8 cellular contexts compared by ENCODE assay signal in genomic region chr3:90182291-90182976, GRCh38.
A peak's percentile ranks its signal among the peaks of the same experiment; 100 is the strongest.
DNase-seq lines count a peak whose midpoint lies in the region; ATAC-seq, FAIRE-seq and TF ChIP-seq lines count a peak whose summit lies in the region.
"Not testable (repeated sequence)": the region's sequence is repeated elsewhere in the genome, so short reads cannot be mapped to it uniquely, and the experiment has no call there.

No MANE protein-coding gene starts in this region.

- TF ChIP-seq POLR2A in A549 (IDR thresholded peaks at IDR 0.05; ENCODE audit: low read length); body of pancreas (IDR thresholded peaks at IDR 0.05): not testable (repeated sequence)

- peak; percentile 49 for TF ChIP-seq CTCF in A549 (IDR thresholded peaks at IDR 0.05)
- peak; percentile 28 for TF ChIP-seq CTCF in HFF-Myc (IDR thresholded peaks at IDR 0.05; ENCODE audit: low read depth, low read length, missing control alignments)
- TF ChIP-seq CTCF in body of pancreas (IDR thresholded peaks at IDR 0.05), result peak in 6 of 7 experiments; percentile 23 to 37 (median 26)
- TF ChIP-seq CTCF in heart right ventricle (IDR thresholded peaks at IDR 0.05), result peak in 8 of 9 donors; percentile 11 to 61 (median 44)

- H3K27me3 ChIP-seq in Karpas-422 (ENCODE audit: low read length); body of pancreas; heart right ventricle: not testable (repeated sequence)

- H3K4me1 ChIP-seq in A549; Karpas-422 (ENCODE audit: low read length); body of pancreas; heart right ventricle: not testable (repeated sequence)

- not testable (repeated sequence) for H2AFZ ChIP-seq in Karpas-422 (ENCODE audit: low read length)

- not testable (repeated sequence) for H3K79me2 ChIP-seq in Karpas-422 (ENCODE audit: low read length)

- peak; percentile 85 for ATAC-seq in A549
- ATAC-seq in GM18502 (IDR thresholded peaks at IDR 0.05; ENCODE audit: poor library complexity, unreplicated experiment), result peak; percentile 92
- peak; percentile 87 for ATAC-seq in body of pancreas
- peak in 6 of 8 donors; percentile 44 to 77 (median 70) for ATAC-seq in heart right ventricle

- peak; percentile 39 to 56 for TF ChIP-seq RAD21 in A549 (conservative IDR thresholded peaks at IDR 0.05 in 1 of 2, IDR thresholded peaks at IDR 0.05 in 1 of 2)

- 28% methylated on average over 19 of the region's 19 CpGs for WGBS in A549 (ENCODE audit: missing lambda C conversion rate)
- 22 to 23% methylated on average over 19 of the region's 19 CpGs for WGBS in body of pancreas, 2 donors
- 24 to 27% methylated on average over 19 of the region's 19 CpGs for WGBS in heart right ventricle, 2 donors

- TF ChIP-seq EP300 in A549 (IDR thresholded peaks at IDR 0.05), result not testable (repeated sequence)

- not testable (repeated sequence) for H4K20me1 ChIP-seq in Karpas-422 (ENCODE audit: insufficient read depth, low read depth, low read length)

- intact Hi-C loops in body of pancreas (cut with DNase I) (loop anchor here (10.0 kb wide), 1 partner anchor 1978 kb away; no protein-coding TSS in a partner anchor), heart right ventricle (cut with DNase I) (loop anchor here in 9 of 10 donors (5.0 to 10.0 kb wide), 3 partner anchors 1975 to 1980 kb away; no protein-coding TSS in a partner anchor)

- POLR2A ChIA-PET in A549 (lab: Yijun Ruan, JAX), result not testable (repeated sequence)

- FAIRE-seq in A549 (lab: Jason Lieb, UNC) (peak; percentile 99), RCC 7860 (lab: Jason Lieb, UNC) (peak; percentile 73)

- H3K9ac ChIP-seq in Karpas-422 (ENCODE audit: low read length), result not testable (repeated sequence)

- not testable (repeated sequence) for H3K9me2 ChIP-seq in Karpas-422 (replicated peaks; ENCODE audit: insufficient read depth, low read length)

- H3K36me3 ChIP-seq in Karpas-422 (ENCODE audit: insufficient read depth, low read length); body of pancreas (replicated peaks in 1 of 2; ENCODE audit: insufficient read depth in 1 of 2, low read depth in 2 of 2); heart right ventricle: not testable (repeated sequence)

- H3K4me3 ChIP-seq in A549; HFF-Myc (replicated peaks; ENCODE audit: low read depth, low read length); Karpas-422 (ENCODE audit: low read length); body of pancreas: not testable (repeated sequence)
- H3K4me3 ChIP-seq in heart right ventricle, result peak overlapping the region in 5 of 10 donors; percentile 33 to 43 (median 38)

- H3K9me3 ChIP-seq in A549; Karpas-422 (ENCODE audit: low read length); body of pancreas; heart right ventricle: not testable (repeated sequence)

- H3K27ac ChIP-seq in A549; Karpas-422 (ENCODE audit: low read length); body of pancreas; heart right ventricle: not testable (repeated sequence)

- peak overlapping the region; percentile 66 for H3K4me2 ChIP-seq in A549
- not testable (repeated sequence) for H3K4me2 ChIP-seq in Karpas-422 (ENCODE audit: low read depth, low read length, poor library complexity, severe bottlenecking)

- CTCF ChIA-PET in A549 (lab: Yijun Ruan, JAX), result interaction anchor here (0.8 to 1.3 kb wide), 4 partner anchors 10 to 1967 kb away, joined by 3 to 5 read pairs (median 3); no protein-coding TSS in a partner anchor

- DNase-seq in A549 (ENCODE audit: low read depth in 1 of 2, low spot score in 1 of 2), result peak in 1 of 2 experiments; percentile 44
- DNase-seq in HFF-Myc (ENCODE audit: extremely low read depth, low read depth), result peak; percentile 0
- peak; percentile 41 for DNase-seq in Karpas-422
- DNase-seq in RCC 7860 (ENCODE audit: low spot score); heart right ventricle: not testable (repeated sequence)
- peak in 2 of 4 donors; percentile 6 to 10 for DNase-seq in body of pancreas
- DNase-seq in occipital lobe (lab: John Stamatoyannopoulos, UW), result peak; percentile 13

TF ChIP-seq in A549, 52 proteins besides CTCF, POLR2A, EP300 and RAD21:
- TF ChIP-seq SMC3 (IDR thresholded peaks at IDR 0.05), result peak; percentile 30; the same call in 1 of the 3 replicates
- TF ChIP-seq ZC3H11A (IDR thresholded peaks at IDR 0.05), result peak; percentile 84
- peak; percentile 5 for TF ChIP-seq MAFK (IDR thresholded peaks at IDR 0.05; ENCODE audit: partially characterized antibody)
